In genomic region chr16:22989598-22989997, GRCh38 we compare ENCODE assay signal across 32 cellular contexts.
DNase-seq lines count a peak whose midpoint lies in the region; ATAC-seq, FAIRE-seq and TF ChIP-seq lines count a peak whose summit lies in the region.
"Had no signal": no experiment of that assay in that cellular context is flagged by ENCODE, and none has a peak within 500 bp of the region (broad histone marks: within the 10 kb centered on the region; RNA-seq: fewer than 3 reads in every experiment).

No MANE protein-coding gene starts in this region.

- H3K79me2 ChIP-seq in HepG2 (ENCODE audit: insufficient read depth, low read length) = no peaks in the 10 kb centered on the region
- no peaks in the 10 kb centered on the region for H3K79me2 ChIP-seq in GM12878 (ENCODE audit: control insufficient read depth, insufficient read depth, low read length)
- no peaks in the 10 kb centered on the region for H3K79me2 ChIP-seq in K562 (ENCODE audit: control insufficient read depth, insufficient read depth, low read length)

- H3K27me3 ChIP-seq in HepG2 (ENCODE audit: control insufficient read depth in 1 of 2, insufficient read depth in 2 of 2, low read length in 2 of 2) = peaks cover 0 to 8% of the 10 kb centered on the region in 2 experiments; a peak in 2 of 5 replicates
- H3K27me3 ChIP-seq in right lobe of liver = no peaks in the 10 kb centered on the region
- H3K27me3 ChIP-seq in GM12878 (replicated peaks in 1 of 2; ENCODE audit: control insufficient read depth in 2 of 2, insufficient read depth in 2 of 2, low read length in 1 of 2) = no peaks in the 10 kb centered on the region
- peaks cover under 1 to 1% of the 10 kb centered on the region in 2 experiments; a peak in 1 of 5 replicates for H3K27me3 ChIP-seq in K562 (ENCODE audit: control insufficient read depth in 2 of 2, insufficient read depth in 2 of 2, low read length in 2 of 2)
- H3K27me3 ChIP-seq: BE2C; BLaER1; BLaER1 treated with 17β-estradiol and CSF1 and Interleukin-3, amounts not matched to agents 10 nM and 100 nM had no signal

- H2AFZ ChIP-seq in HepG2 (ENCODE audit: low read length) (no peak overlapping the region), GM12878 (ENCODE audit: control insufficient read depth, low read depth, low read length) (no peak overlapping the region), K562 (ENCODE audit: low read depth, low read length) (no peak overlapping the region)

- CTCF ChIA-PET in HepG2 (lab: Yijun Ruan, JAX; ENCODE audit: low intra/inter-chr PET ratio, low total read pairs) = no interaction called here
- CTCF ChIA-PET in GM12878 (lab: Yijun Ruan, JAX) = interaction anchor here (1.0 kb wide), 1 partner anchor 37 kb away, joined by 3 read pairs; no protein-coding TSS in a partner anchor
- CTCF ChIA-PET in K562 (lab: Yijun Ruan, JAX; ENCODE audit: low intra/inter-chr PET ratio) = no interaction called here

- TF ChIP-seq POLR2A in HepG2 (IDR thresholded peaks at IDR 0.05; ENCODE audit: insufficient read depth in 1 of 2, low read depth in 2 of 2, low read length in 2 of 2) (no peak), right lobe of liver (IDR thresholded peaks at IDR 0.05) (no peak), GM12878 (IDR thresholded peaks at IDR 0.05; ENCODE audit: low read depth, low read length) (no peak), K562 (conservative IDR thresholded peaks at IDR 0.05) (no peak)

- H3K9me3 ChIP-seq in HepG2 (ENCODE audit: low read length) (peaks cover 7% of the 10 kb centered on the region), right lobe of liver (no peaks in the 10 kb centered on the region), GM12878 (replicated peaks; ENCODE audit: control insufficient read depth, insufficient read depth, low read length) (no peaks in the 10 kb centered on the region; the same call in 2 of the 3 replicates), K562 (replicated peaks; ENCODE audit: control insufficient read depth, insufficient read depth, low read depth, low read length) (no peaks in the 10 kb centered on the region; the same call in 1 of the 2 replicates), mucosa of descending colon (peaks cover 4% of the 10 kb centered on the region)
- H3K9me3 ChIP-seq: BE2C, Caco-2 had no signal

- in situ Hi-C loops in HepG2 (cut with HindIII; ENCODE audit: extremely low pct_ligation_motif_present, low pct_unique_long_range_greater_than_20kb) = no loop called here
- in situ Hi-C loops in GM12878 (cut with MboI) = no loop called here
- in situ Hi-C loops in K562 (cut with MboI) = no loop called here

- WGBS in HepG2 (ENCODE audit: low lambda C conversion rate) = 2% methylated on average over 3 of the region's 3 CpGs
- 37% methylated on average over 3 of the region's 3 CpGs for WGBS in right lobe of liver (ENCODE audit: insufficient coverage, low coverage, low lambda C conversion rate, missing lambda C conversion rate)
- WGBS in GM12878 (ENCODE audit: insufficient coverage, insufficient replicate concordance, low lambda C conversion rate, missing lambda C conversion rate) = 0% methylated on average over 3 of the region's 3 CpGs
- 0% methylated on average over 3 of the region's 3 CpGs for WGBS in K562 (ENCODE audit: insufficient coverage, low coverage, missing lambda C conversion rate)

- no peak overlapping the region for H3K27ac ChIP-seq in HepG2 (ENCODE audit: extremely low read length, insufficient read depth, low read length)
- no peak overlapping the region for H3K27ac ChIP-seq in right lobe of liver
- no peak overlapping the region for H3K27ac ChIP-seq in GM12878 (ENCODE audit: control insufficient read depth, insufficient read depth)
- no peak overlapping the region for H3K27ac ChIP-seq in K562 (ENCODE audit: extremely low read depth, low read depth, low read length)
- H3K27ac ChIP-seq: 22Rv1; A549; BLaER1; BLaER1 treated with 17β-estradiol and CSF1 and Interleukin-3, amounts not matched to agents 10 nM and 100 nM; C4-2B had no signal

- TF ChIP-seq RAD21 in HepG2 (CRISPR knock-in tag; IDR thresholded peaks at IDR 0.05) (no peak), GM12878 (IDR thresholded peaks at IDR 0.05; ENCODE audit: insufficient read depth, low read depth, low read length) (no peak), K562 (CRISPR knock-in tag; conservative IDR thresholded peaks at IDR 0.05 in 1 of 2, IDR thresholded peaks at IDR 0.05 in 1 of 2) (no peak)

- SMC1A ChIA-PET in GM12878 (lab: Charles Lee; ENCODE audit: uncharacterized antibody, unreplicated experiment) = interaction anchor here (1.4 kb wide), 2 partner anchors 10 to 26 kb away, joined by 4 read pairs; no protein-coding TSS in a partner anchor

- RAD21 ChIA-PET in GM12878 (lab: Charles Lee; ENCODE audit: unreplicated experiment) = interaction anchor here (1.5 kb wide), 1 partner anchor 26 kb away, joined by 7 read pairs; no protein-coding TSS in a partner anchor

- no peak for TF ChIP-seq EP300 in HepG2 (IDR thresholded peaks at IDR 0.05; ENCODE audit: low read depth in 2 of 2, low read length in 2 of 2)
- no peak for TF ChIP-seq EP300 in HepG2 (CRISPR knock-in tag; IDR thresholded peaks at IDR 0.05; ENCODE audit: borderline replicate concordance)
- TF ChIP-seq EP300 in GM12878 (IDR thresholded peaks at IDR 0.05; ENCODE audit: borderline replicate concordance in 1 of 2, control insufficient read depth in 1 of 2, low read depth in 2 of 2, low read length in 2 of 2) = no peak
- no peak for TF ChIP-seq EP300 in K562 (IDR thresholded peaks at IDR 0.05; ENCODE audit: low read length)

- intact Hi-C loops in HepG2 (cut with micrococcal nuclease; ENCODE audit: unreplicated experiment) = no loop called here
- intact Hi-C loops in right lobe of liver (cut with DNase I) = no loop called here
- intact Hi-C loops in GM12878 (cut with micrococcal nuclease; ENCODE audit: unreplicated experiment) = no loop called here
- intact Hi-C loops in K562 (cut with micrococcal nuclease) = no loop called here
- intact Hi-C loops in mucosa of descending colon (cut with DNase I, micrococcal nuclease) = no loop called here

- DNase-seq in HepG2 (ENCODE audit: low spot score) (no peak), right lobe of liver (no peak), GM12878 (ENCODE audit: low read depth, low spot score) (no peak), K562 (ENCODE audit: extremely low read depth in 1 of 4, low spot score in 3 of 4) (no peak), NCI-H1694 treated with DMSO at 0.1 percent for 48 hours (lab: John Stamatoyannopoulos, UW) (no peak), mucosa of descending colon (no peak)
- DNase-seq: 8988T; ACHN; AML-193; BE2C; C1 segment of cervical spinal cord; Caco-2; Calu3; CD4-positive, alpha-beta memory T cell; CD4-positive, alpha-beta T cell; CD4-positive, CD25-positive, alpha-beta regulatory T cell; CD8-positive, alpha-beta memory T cell; CD8-positive, alpha-beta T cell; COR-L47; DMS 273 treated with DMSO at 0.1 percent for 48 hours; DMS153; DMS53; DMS79 treated with DMSO at 0.1 percent for 48 hours; DND-41; EL had no signal

- no peaks in the 10 kb centered on the region for H3K9me1 ChIP-seq in K562 (ENCODE audit: control insufficient read depth, insufficient read depth, low read length)

- no peak for ATAC-seq in HepG2
- ATAC-seq in right lobe of liver = no peak
- ATAC-seq in GM12878 = no peak
- ATAC-seq in K562 = no peak
- ATAC-seq in mucosa of descending colon = no peak
- ATAC-seq: A549; CD8-positive, alpha-beta T cell had no signal

- H3K4me2 ChIP-seq in HepG2 (ENCODE audit: low read depth, low read length) = no peak overlapping the region
- no peak overlapping the region for H3K4me2 ChIP-seq in GM12878 (ENCODE audit: control insufficient read depth, insufficient read depth)
- H3K4me2 ChIP-seq in K562 (ENCODE audit: insufficient read depth, low read length) = no peak overlapping the region
- H3K4me2 ChIP-seq: A549; BLaER1; BLaER1 treated with 17β-estradiol and CSF1 and Interleukin-3, amounts not matched to agents 10 nM and 100 nM had no signal

- no peaks in the 10 kb centered on the region for H3K36me3 ChIP-seq in HepG2 (replicated peaks in 1 of 2; ENCODE audit: control insufficient read depth in 1 of 2, insufficient read depth in 2 of 2, low read length in 2 of 2)
- no peaks in the 10 kb centered on the region for H3K36me3 ChIP-seq in right lobe of liver
- no peaks in the 10 kb centered on the region for H3K36me3 ChIP-seq in GM12878 (ENCODE audit: control insufficient read depth in 2 of 2, insufficient read depth in 2 of 2, low read length in 1 of 2)
- H3K36me3 ChIP-seq in K562 (ENCODE audit: control insufficient read depth, insufficient read depth, low read length) = no peaks in the 10 kb centered on the region
- no peaks in the 10 kb centered on the region for H3K36me3 ChIP-seq in mucosa of descending colon (ENCODE audit: low read depth)
- H3K36me3 ChIP-seq: BE2C; BLaER1; BLaER1 treated with 17β-estradiol and CSF1 and Interleukin-3, amounts not matched to agents 10 nM and 100 nM had no signal

- BruUV-seq in HepG2 (replicated peaks; lab: Mats Ljungman, UMichigan) (no TSS peak), GM12878 (replicated peaks; lab: Mats Ljungman, UMichigan) (no TSS peak), K562 (replicated peaks; lab: Mats Ljungman, UMichigan) (no TSS peak)

- POLR2A ChIA-PET in HepG2 (lab: Yijun Ruan, JAX) (no interaction called here), GM12878 (lab: Charles Lee) (no interaction called here), K562 (lab: Yijun Ruan, JAX) (no interaction called here)

- H4K20me1 ChIP-seq in HepG2 (ENCODE audit: insufficient read depth, low read length) (no peaks in the 10 kb centered on the region), GM12878 (ENCODE audit: control insufficient read depth, insufficient read depth) (no peaks in the 10 kb centered on the region), K562 (replicated peaks; ENCODE audit: control insufficient read depth, insufficient read depth, low read length) (no peaks in the 10 kb centered on the region)
- H4K20me1 ChIP-seq: BLaER1; BLaER1 treated with 17β-estradiol and CSF1 and Interleukin-3, amounts not matched to agents 10 nM and 100 nM had no signal

- no peak for TF ChIP-seq CTCF in HepG2 (CRISPR knock-in tag; IDR thresholded peaks at IDR 0.05)
- no peak for TF ChIP-seq CTCF in right lobe of liver (IDR thresholded peaks at IDR 0.05)
- no peak for TF ChIP-seq CTCF in GM12878 (IDR thresholded peaks at IDR 0.05 in 2 of 3, conservative IDR thresholded peaks at IDR 0.05 in 1 of 3; ENCODE audit: control insufficient read depth in 2 of 3, extremely low read depth in 1 of 3, insufficient read depth in 1 of 3, low read depth in 3 of 3, low read length in 3 of 3)
- no peak for TF ChIP-seq CTCF in K562 (IDR thresholded peaks at IDR 0.05 in 2 of 3, conservative IDR thresholded peaks at IDR 0.05 in 1 of 3; ENCODE audit: insufficient read depth in 2 of 3, low read depth in 1 of 3, low read length in 3 of 3)
- no peak for TF ChIP-seq CTCF in mucosa of descending colon (IDR thresholded peaks at IDR 0.05)

- H3K9ac ChIP-seq in HepG2 (ENCODE audit: insufficient read depth, low read depth, low read length) (no peak overlapping the region), GM12878 (ENCODE audit: control insufficient read depth, insufficient read depth, low read length) (no peak overlapping the region), K562 (ENCODE audit: insufficient read depth in 1 of 2, low read depth in 2 of 2, low read length in 2 of 2) (no peak overlapping the region)
- H3K9ac ChIP-seq: BLaER1; BLaER1 treated with 17β-estradiol and CSF1 and Interleukin-3, amounts not matched to agents 10 nM and 100 nM had no signal

- FAIRE-seq in HepG2 (lab: Jason Lieb, UNC) (no peak), GM12878 (lab: Jason Lieb, UNC) (no peak), K562 (lab: Jason Lieb, UNC) (no peak)
- FAIRE-seq: A204.1, A549, D721Med had no signal

- H3K4me1 ChIP-seq in HepG2 (ENCODE audit: insufficient read depth, low read length) = no peaks in the 10 kb centered on the region
- H3K4me1 ChIP-seq in right lobe of liver = no peaks in the 10 kb centered on the region
- no peaks in the 10 kb centered on the region for H3K4me1 ChIP-seq in GM12878 (ENCODE audit: control insufficient read depth, insufficient read depth, low read length)
- H3K4me1 ChIP-seq in K562 (replicated peaks in 1 of 2; ENCODE audit: control insufficient read depth in 2 of 2, insufficient read depth in 2 of 2, low read length in 2 of 2) = no peaks in the 10 kb centered on the region
- no peaks in the 10 kb centered on the region for H3K4me1 ChIP-seq in mucosa of descending colon (ENCODE audit: low read depth)
- H3K4me1 ChIP-seq: A549, BE2C, Caco-2 had no signal

- no peak overlapping the region for H3K4me3 ChIP-seq in HepG2 (replicated peaks in 1 of 3; ENCODE audit: insufficient read depth in 1 of 3, low read depth in 2 of 3, low read length in 3 of 3)
- no peak overlapping the region for H3K4me3 ChIP-seq in right lobe of liver
- no peak overlapping the region for H3K4me3 ChIP-seq in GM12878
- no peak overlapping the region for H3K4me3 ChIP-seq in K562
- H3K4me3 ChIP-seq in mucosa of descending colon = no peak overlapping the region
- H3K4me3 ChIP-seq: A549; BLaER1; BLaER1 treated with 17β-estradiol and CSF1 and Interleukin-3, amounts not matched to agents 10 nM and 100 nM had no signal
